20 cellular contexts compared by ENCODE assay signal in genomic region chr2:4678937-4679336, GRCh38.
DNase-seq lines count a peak whose midpoint lies in the region; ATAC-seq and TF ChIP-seq lines count a peak whose summit lies in the region.
"Had no signal": no experiment of that assay in that cellular context is flagged by ENCODE, and none has a peak within 500 bp of the region (broad histone marks: within the 10 kb centered on the region; RNA-seq: fewer than 3 reads in every experiment).

No MANE protein-coding gene starts in this region.

- H3K4me3 ChIP-seq in WERI-Rb-1 (ENCODE audit: low read depth, low read length) (no peak overlapping the region), GM23248 (no peak overlapping the region)

- no peak overlapping the region for H3K4me2 ChIP-seq in GM23248 (ENCODE audit: unreplicated experiment)

- no peak overlapping the region for H3K27ac ChIP-seq in WERI-Rb-1
- no peak overlapping the region for H3K27ac ChIP-seq in GM23248

- H3K9me2 ChIP-seq in GM23248 (ENCODE audit: insufficient read depth) = no peaks in the 10 kb centered on the region

- H3K9ac ChIP-seq in GM23248 = no peak overlapping the region

- 27 to 41% methylated on average over 3 of the region's 3 CpGs for WGBS in GM23248 (ENCODE audit: low coverage in 1 of 2, low lambda C conversion rate in 2 of 2, missing lambda C conversion rate in 2 of 2), 2 experiments

- H3K27me3 ChIP-seq in WERI-Rb-1 (ENCODE audit: insufficient read depth, low read depth, severe bottlenecking) (no peaks in the 10 kb centered on the region), GM23248 (replicated peaks; ENCODE audit: insufficient read depth) (no peaks in the 10 kb centered on the region)
- H3K27me3 ChIP-seq: BE2C had no signal

- TF ChIP-seq CTCF in WERI-Rb-1 (IDR thresholded peaks at IDR 0.05; ENCODE audit: low read depth, low read length) = 0 out of 2 replicates have a peak, but pooled peaks have one; percentile 11

- H3K36me3 ChIP-seq in WERI-Rb-1 = no peaks in the 10 kb centered on the region
- no peaks in the 10 kb centered on the region for H3K36me3 ChIP-seq in GM23248 (ENCODE audit: low read depth)
- H3K36me3 ChIP-seq: BE2C had no signal

- H3K79me2 ChIP-seq in GM23248 (ENCODE audit: insufficient read depth) = no peaks in the 10 kb centered on the region

- no peaks in the 10 kb centered on the region for H3K9me3 ChIP-seq in WERI-Rb-1 (ENCODE audit: severe bottlenecking)
- H3K9me3 ChIP-seq in GM23248 (ENCODE audit: low read depth) = no peaks in the 10 kb centered on the region
- H3K9me3 ChIP-seq: BE2C had no signal

- no peaks in the 10 kb centered on the region for H3K4me1 ChIP-seq in GM23248 (ENCODE audit: insufficient read depth)
- H3K4me1 ChIP-seq: BE2C had no signal

- peak; percentile 73 for DNase-seq in Daoy (ENCODE audit: low read depth)
- DNase-seq in NCI-H69 (lab: John Stamatoyannopoulos, UW) = peak; percentile 4
- DNase-seq in WERI-Rb-1 = no peak
- DNase-seq in iPS-NIHi7 (ENCODE audit: extremely low spot score) = peak; percentile 20
- no peak for DNase-seq in GM23248
- no peak for DNase-seq in stimulated activated CD4-positive, alpha-beta T cell treated with anti-CD3 and anti-CD28 coated beads, Interleukin-1b, Interleukin-23, amount 100 ng/mL, for 48 hours
- DNase-seq in GDM1 (lab: John Stamatoyannopoulos, UW) = no peak
- DNase-seq: BE2C, DMS79, Karpas-422, NCI-H1694 treated with DMSO at 0.1 percent for 48 hours, NCI-H2107, NCI-H2227 treated with DMSO at 0.1 percent for 48 hours, NCI-H510A, NCI-H748 treated with DMSO at 0.1 percent for 48 hours, OCI-M1, SHP77 had no signal

- in situ Hi-C loops in GM23248 (cut with MboI) = no loop called here

- no peaks in the 10 kb centered on the region for H3F3A ChIP-seq in GM23248 (ENCODE audit: insufficient read depth)

- H2AFZ ChIP-seq in GM23248 = no peak overlapping the region

- no peaks in the 10 kb centered on the region for H4K20me1 ChIP-seq in GM23248 (ENCODE audit: insufficient read depth)

- ATAC-seq in HG02981 (IDR thresholded peaks at IDR 0.05; ENCODE audit: unreplicated experiment) = no peak
- ATAC-seq: HCT116, SK-N-SH treated with all-trans-retinoic acid at 6 μM for 48 hours had no signal

Comparison
In these comparisons a context has a peak if more than half of its experiments do, and no peak if none do; other contexts are left out.
1. DNase-seq: peak in Daoy (single experiment), NCI-H69 (single experiment) and iPS-NIHi7 (single experiment); none in WERI-Rb-1 (single experiment), GM23248 (single experiment), stimulated activated CD4-positive, alpha-beta T cell treated with anti-CD3 and anti-CD28 coated beads, Interleukin-1b, Interleukin-23, amount 100 ng/mL, for 48 hours (single experiment) and GDM1 (single experiment).